In genomic region chr14:56135668-56136067, GRCh38 we compare ENCODE assay signal across 30 cellular contexts.
"Had no signal": no experiment of that assay in that cellular context is flagged by ENCODE, and none has a peak within 500 bp of the region (broad histone marks: within the 10 kb centered on the region; RNA-seq: fewer than 3 reads in every experiment).

No MANE protein-coding gene starts in this region.

- H3K4me3 Mint-ChIP-seq: activated B cell treated with CpG ODN at 0.5 μM for 24 hours; activated CD8-positive, alpha-beta T cell treated with anti-CD3 and anti-CD28 coated beads for 36 hours; activated naive CD8-positive, alpha-beta T cell; activated T-cell treated with anti-CD3 and anti-CD28 coated beads, Interleukin-2, amount 50 U/mL, for 4 hours; activated T-helper 17 cell treated with anti-CD3 and anti-CD28 coated beads, Interleukin-2, amount 50 U/mL, for 72 hours; effector memory CD8-positive, alpha-beta T cell; T-helper 17 cell; T-helper 2 cell treated with Interferon-gamma antibody and Interleukin-4, amounts not matched to agents 5 μg/mL and 100 μg/mL, for 36 hours had no signal

- H3K27me3 ChIP-seq: esophagus squamous epithelium had no signal

- H3K36me3 Mint-ChIP-seq: activated naive CD8-positive, alpha-beta T cell had no signal

- ATAC-seq: activated CD4-positive, CD25-positive, alpha-beta regulatory T cell treated with anti-CD3 and anti-CD28 coated beads, Interleukin-2, amount 50 U/mL, for 24 hours; activated CD8-positive, alpha-beta T cell treated with anti-CD3 and anti-CD28 coated beads for 36 hours; activated T-cell treated with anti-CD3 and anti-CD28 coated beads, Interleukin-2, amount 50 U/mL, for 4 hours; activated T-helper 17 cell treated with anti-CD3 and anti-CD28 coated beads, Interleukin-2, amount 50 U/mL, for 72 hours; effector memory CD8-positive, alpha-beta T cell; heart left ventricle; T-helper 17 cell had no signal

- H3K9me3 Mint-ChIP-seq: activated B cell treated with CpG ODN at 0.5 μM for 24 hours; activated CD8-positive, alpha-beta T cell treated with anti-CD3 and anti-CD28 coated beads for 36 hours; activated T-cell treated with anti-CD3 and anti-CD28 coated beads, Interleukin-2, amount 50 U/mL, for 4 hours; activated T-helper 17 cell treated with anti-CD3 and anti-CD28 coated beads, Interleukin-2, amount 50 U/mL, for 72 hours; effector memory CD8-positive, alpha-beta T cell; T-helper 2 cell treated with Interferon-gamma antibody and Interleukin-4, amounts not matched to agents 5 μg/mL and 100 μg/mL, for 36 hours had no signal

- DNase-seq: activated B cell treated with CpG ODN at 0.5 μM for 24 hours; activated CD4-positive, alpha-beta T cell treated with anti-CD3 and anti-CD28 coated beads for 48 hours; activated CD4-positive, alpha-beta T cell treated with anti-CD3 and anti-CD28 coated beads, Interleukin-2, amount 50 U/mL, for 1 hour; activated CD4-positive, alpha-beta T cell treated with anti-CD3 and anti-CD28 coated beads, Interleukin-2, amount 50 U/mL, for 48 hours; activated CD8-positive, alpha-beta memory T cell treated with anti-CD3 and anti-CD28 coated beads for 24 hours; activated CD8-positive, alpha-beta T cell treated with anti-CD3 and anti-CD28 coated beads for 36 hours; activated effector memory CD4-positive, alpha-beta T cell treated with Interleukin-2 at 50 U/mL for 16 hours; activated gamma-delta T cell treated with Interleukin-2 at 50 U/mL for 16 hours; activated naive CD4-positive, alpha-beta T cell treated with anti-CD3 and anti-CD28 coated beads, Interleukin-2, amount 50 U/mL, for 16 hours; activated naive CD4-positive, alpha-beta T cell treated with Interleukin-2 at 50 U/mL for 16 hours; activated T-cell treated with anti-CD3 and anti-CD28 coated beads, Interleukin-2, amount 50 U/mL, for 4 hours; amniotic stem cell; anterior cingulate cortex; cortex of kidney; dermis blood vessel endothelial cell; effector CD4-positive, alpha-beta T cell; effector memory CD8-positive, alpha-beta T cell; esophagus squamous epithelium; foreskin fibroblast; heart left ventricle; T-helper 17 cell; T1000 had no signal

- H3K27ac Mint-ChIP-seq: activated B cell treated with CpG ODN at 0.5 μM for 24 hours; activated CD8-positive, alpha-beta T cell treated with anti-CD3 and anti-CD28 coated beads for 36 hours; activated naive CD8-positive, alpha-beta T cell; activated T-helper 17 cell treated with anti-CD3 and anti-CD28 coated beads, Interleukin-2, amount 50 U/mL, for 72 hours; T-helper 2 cell treated with Interferon-gamma antibody and Interleukin-4, amounts not matched to agents 5 μg/mL and 100 μg/mL, for 36 hours had no signal

- FAIRE-seq: colon, frontal cortex had no signal

- H3K27ac ChIP-seq: epithelial cell of prostate, esophagus squamous epithelium, heart left ventricle, WERI-Rb-1 had no signal

- H3K9me3 ChIP-seq: esophagus squamous epithelium, heart left ventricle had no signal

- H3K4me3 ChIP-seq: esophagus squamous epithelium, heart left ventricle had no signal

- H3K36me3 ChIP-seq: esophagus squamous epithelium, heart left ventricle, WERI-Rb-1 had no signal
